ENCODE assay signal across 26 cellular contexts in genomic region chr4:177809786-177810185, GRCh38.
"Had no signal": no experiment of that assay in that cellular context is flagged by ENCODE, and none has a peak within 500 bp of the region (broad histone marks: within the 10 kb centered on the region; RNA-seq: fewer than 3 reads in every experiment).

No MANE protein-coding gene starts in this region.

- H3K9me3 ChIP-seq: psoas muscle, sigmoid colon, suprapubic skin, vagina had no signal

- H3K27me3 ChIP-seq: heart right ventricle, sigmoid colon, suprapubic skin, vagina had no signal

- H3K9me3 Mint-ChIP-seq: stimulated activated naive CD8-positive, alpha-beta T cell treated with anti-CD3 and anti-CD28 coated beads, Interleukin-15, amount 100 ng/mL, for 72 hours had no signal

- H3K36me3 ChIP-seq: heart right ventricle, sigmoid colon, suprapubic skin, vagina had no signal

- DNase-seq: cerebellar nuclear complex; cortex of kidney; effector CD4-positive, alpha-beta T cell; foreskin melanocyte; glutamatergic neuron; heart right ventricle; hypothalamus; immature natural killer cell; naive B cell; psoas muscle; right cardiac atrium; sigmoid colon; stimulated activated CD4-positive, alpha-beta T cell treated with anti-CD3 and anti-CD28 coated beads, Interleukin-15, amount 100 ng/mL, for 24 hours; stimulated activated CD4-positive, alpha-beta T cell treated with anti-CD3 and anti-CD28 coated beads, Interleukin-2, amount 100 ng/mL, for 48 hours; stimulated activated naive B cell treated with anti-CD40 and anti-IgM and Interleukin-4, amounts not matched to agents 10 μg/mL and 1 μg/mL and 100 μg/mL, for 72 hours; stimulated activated naive CD8-positive, alpha-beta T cell treated with anti-CD3 and anti-CD28 coated beads, Interleukin-15, amount 100 ng/mL, for 72 hours; trophoblast cell had no signal

- H3K4me1 ChIP-seq: heart right ventricle, psoas muscle, sigmoid colon, suprapubic skin had no signal

- H3K4me3 ChIP-seq: heart right ventricle, lung, psoas muscle, sigmoid colon, suprapubic skin, vagina had no signal

- H3K27ac Mint-ChIP-seq: immature natural killer cell; memory B cell; naive B cell; natural killer cell treated with Interleukin-12 subunit alpha and Interleukin-12 subunit beta and Interleukin-15 and Interleukin-18, amount 100 ng/mL, for 72 hours; stimulated activated naive B cell treated with anti-CD40 and anti-IgM and Interleukin-4, amounts not matched to agents 10 μg/mL and 1 μg/mL and 100 μg/mL, for 72 hours; stimulated activated naive CD8-positive, alpha-beta T cell treated with anti-CD3 and anti-CD28 coated beads, Interleukin-15, amount 100 ng/mL, for 72 hours had no signal

- H3K27ac ChIP-seq: epithelial cell of prostate, heart right ventricle, psoas muscle, sigmoid colon, suprapubic skin, vagina had no signal

- H3K27me3 Mint-ChIP-seq: memory B cell; naive B cell; natural killer cell treated with Interleukin-12 subunit alpha and Interleukin-12 subunit beta and Interleukin-15 and Interleukin-18, amount 100 ng/mL, for 72 hours; stimulated activated naive B cell treated with anti-CD40 and anti-IgM and Interleukin-4, amounts not matched to agents 10 μg/mL and 1 μg/mL and 100 μg/mL, for 72 hours; stimulated activated naive CD8-positive, alpha-beta T cell treated with anti-CD3 and anti-CD28 coated beads, Interleukin-15, amount 100 ng/mL, for 72 hours had no signal

- H3K4me1 Mint-ChIP-seq: immature natural killer cell; memory B cell; naive B cell; neural crest cell; stimulated activated naive B cell treated with anti-CD40 and anti-IgM and Interleukin-4, amounts not matched to agents 10 μg/mL and 1 μg/mL and 100 μg/mL, for 72 hours; stimulated activated naive CD8-positive, alpha-beta T cell treated with anti-CD3 and anti-CD28 coated beads, Interleukin-15, amount 100 ng/mL, for 72 hours had no signal

- ATAC-seq: esophagus mucosa; heart right ventricle; left lobe of liver; natural killer cell treated with Interleukin-12 subunit alpha and Interleukin-12 subunit beta and Interleukin-15 and Interleukin-18, amount 100 ng/mL, for 72 hours; psoas muscle; right cardiac atrium; stimulated activated naive B cell treated with anti-CD40 and anti-IgM and Interleukin-4, amounts not matched to agents 10 μg/mL and 1 μg/mL and 100 μg/mL, for 72 hours; stimulated activated naive CD8-positive, alpha-beta T cell treated with anti-CD3 and anti-CD28 coated beads, Interleukin-15, amount 100 ng/mL, for 72 hours had no signal

- H3K36me3 Mint-ChIP-seq: immature natural killer cell; memory B cell; naive B cell; natural killer cell treated with Interleukin-12 subunit alpha and Interleukin-12 subunit beta and Interleukin-15 and Interleukin-18, amount 100 ng/mL, for 72 hours; stimulated activated naive B cell treated with anti-CD40 and anti-IgM and Interleukin-4, amounts not matched to agents 10 μg/mL and 1 μg/mL and 100 μg/mL, for 72 hours had no signal

- H3K4me3 Mint-ChIP-seq: immature natural killer cell; memory B cell; naive B cell; natural killer cell treated with Interleukin-12 subunit alpha and Interleukin-12 subunit beta and Interleukin-15 and Interleukin-18, amount 100 ng/mL, for 72 hours; neural crest cell; stimulated activated naive B cell treated with anti-CD40 and anti-IgM and Interleukin-4, amounts not matched to agents 10 μg/mL and 1 μg/mL and 100 μg/mL, for 72 hours; stimulated activated naive CD8-positive, alpha-beta T cell treated with anti-CD3 and anti-CD28 coated beads, Interleukin-15, amount 100 ng/mL, for 72 hours had no signal
